ENCODE assay signal across 39 cellular contexts in the genomic region with DNA sequence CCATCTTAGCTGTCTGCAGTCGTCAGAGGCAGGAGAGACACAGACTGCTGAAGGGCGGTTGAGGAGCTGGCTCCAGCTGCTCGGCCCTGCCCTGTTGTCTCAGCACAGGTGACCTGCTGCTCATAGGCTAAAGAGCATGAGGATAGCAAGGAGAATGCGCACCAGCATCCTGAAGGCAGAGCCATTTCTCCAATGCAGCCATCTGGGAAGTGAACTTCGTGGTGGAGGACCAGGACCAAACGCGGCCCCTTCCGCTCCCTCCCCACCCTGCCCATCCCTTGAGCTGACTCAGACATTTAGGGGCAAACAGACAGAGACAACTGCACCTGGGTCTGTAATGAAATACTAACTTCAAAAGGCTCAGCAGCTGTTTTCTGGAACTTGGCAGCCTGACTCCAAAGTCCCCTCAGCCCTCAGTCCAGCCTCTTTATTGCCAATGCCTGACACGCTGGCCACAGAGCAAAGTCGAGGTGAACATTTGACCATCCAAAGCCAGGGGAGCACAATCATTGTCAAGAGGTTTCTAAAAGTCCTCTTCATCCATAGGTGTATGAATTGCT. TPM values are rescaled to one million over a fixed set of nuclear protein-coding genes. Genes with fewer than 3 reads are reported as not detected.
"Had no signal": no experiment of that assay in that cellular context is flagged by ENCODE, and none has a peak within 500 bp of the region (broad histone marks: within the 10 kb centered on the region; RNA-seq: fewer than 3 reads in every experiment).

No MANE protein-coding gene starts in this region.

- H3K9me3 ChIP-seq: adrenal gland, body of pancreas, breast epithelium, Peyer's patch had no signal

- H3K27ac Mint-ChIP-seq: activated CD8-positive, alpha-beta T cell treated with anti-CD3 and anti-CD28 coated beads for 36 hours; activated naive CD4-positive, alpha-beta T cell treated with anti-CD3 and anti-CD28 coated beads, Interleukin-2, amount 50 U/mL, for 72 hours; activated T-cell treated with anti-CD3 and anti-CD28 coated beads, Interleukin-2, amount 50 U/mL, for 72 hours; activated T-helper 17 cell treated with anti-CD3 and anti-CD28 coated beads, Interleukin-2, amount 50 U/mL, for 72 hours; IgD-negative memory B cell had no signal

- H3K4me3 ChIP-seq: adrenal gland, body of pancreas, breast epithelium, Peyer's patch had no signal

- ATAC-seq: activated CD8-positive, alpha-beta T cell treated with anti-CD3 and anti-CD28 coated beads for 36 hours; activated naive CD4-positive, alpha-beta T cell treated with anti-CD3 and anti-CD28 coated beads, Interleukin-2, amount 50 U/mL, for 72 hours; activated T-cell treated with anti-CD3 and anti-CD28 coated beads, Interleukin-2, amount 50 U/mL, for 72 hours; activated T-helper 17 cell treated with anti-CD3 and anti-CD28 coated beads, Interleukin-2, amount 50 U/mL, for 72 hours; body of pancreas; PC-3 had no signal

- H3K36me3 ChIP-seq: adrenal gland, breast epithelium, Peyer's patch, WERI-Rb-1 had no signal

- H3K27ac ChIP-seq: adrenal gland, body of pancreas, breast epithelium, Peyer's patch, WERI-Rb-1 had no signal

- H3K4me1 Mint-ChIP-seq: activated T-helper 17 cell treated with anti-CD3 and anti-CD28 coated beads, Interleukin-2, amount 50 U/mL, for 72 hours; IgD-negative memory B cell had no signal

- DNase-seq: activated CD4-positive, alpha-beta T cell treated with anti-CD3 and anti-CD28 coated beads for 1 hour; activated CD4-positive, alpha-beta T cell treated with anti-CD3 and anti-CD28 coated beads for 48 hours; activated CD4-positive, CD25-positive, alpha-beta regulatory T cell; activated CD8-positive, alpha-beta T cell treated with anti-CD3 and anti-CD28 coated beads for 36 hours; activated effector memory CD4-positive, alpha-beta T cell treated with anti-CD3 and anti-CD28 coated beads, Interleukin-2, amount 50 U/mL, for 16 hours; activated naive CD4-positive, alpha-beta T cell treated with Interleukin-2 at 50 U/mL for 16 hours; activated T-cell treated with anti-CD3 and anti-CD28 coated beads, Interleukin-2, amount 50 U/mL, for 1 hour; activated T-cell treated with anti-CD3 and anti-CD28 coated beads, Interleukin-2, amount 50 U/mL, for 72 hours; adrenal gland; body of pancreas; caudate nucleus; Karpas-422; KBM-7; NCI-H1105 treated with DMSO at 0.1 percent for 48 hours; NCI-H1436; NCI-H1694; NCI-H1930; NCI-H2081 treated with DMSO at 0.1 percent for 48 hours; NCI-H226; NCI-H446 treated with DMSO at 0.1 percent for 48 hours; NCI-H526; NCI-H748 treated with DMSO at 0.1 percent for 48 hours; NK-92 treated with Interleukin-12 subunit alpha and Interleukin-12 subunit beta, amount 100 ng/mL, for 24 hours; PC-3; Peyer's patch; RPMI8226; SIG-M5; SW 1271; T1000; WERI-Rb-1 had no signal

- H3K27me3 ChIP-seq: body of pancreas, breast epithelium, Peyer's patch had no signal

- H3K27me3 Mint-ChIP-seq: activated T-helper 17 cell treated with anti-CD3 and anti-CD28 coated beads, Interleukin-2, amount 50 U/mL, for 72 hours; IgD-negative memory B cell had no signal

- H3K4me1 ChIP-seq: adrenal gland, body of pancreas, breast epithelium, Peyer's patch had no signal

- H3K36me3 Mint-ChIP-seq: IgD-negative memory B cell had no signal

- H3K4me3 Mint-ChIP-seq: activated CD8-positive, alpha-beta T cell treated with anti-CD3 and anti-CD28 coated beads for 36 hours; activated T-cell treated with anti-CD3 and anti-CD28 coated beads, Interleukin-2, amount 50 U/mL, for 72 hours; activated T-helper 17 cell treated with anti-CD3 and anti-CD28 coated beads, Interleukin-2, amount 50 U/mL, for 72 hours; IgD-negative memory B cell had no signal

RNA-seq across cellular contexts. Expression of a gene that starts 22.3 kb away (rescaled TPM):
- total RNA-seq: activated CD8-positive, alpha-beta memory T cell treated with anti-CD3 and anti-CD28 coated beads for 36 hours; activated CD8-positive, alpha-beta T cell treated with anti-CD3 and anti-CD28 coated beads for 36 hours; activated naive CD4-positive, alpha-beta T cell treated with anti-CD3 and anti-CD28 coated beads, Interleukin-2, amount 50 U/mL, for 72 hours; activated T-cell treated with anti-CD3 and anti-CD28 coated beads, Interleukin-2, amount 50 U/mL, for 72 hours; activated T-helper 17 cell treated with anti-CD3 and anti-CD28 coated beads, Interleukin-2, amount 50 U/mL, for 72 hours; astrocyte; MCF 10A; PC-3; T-helper 1 cell treated with Interleukin-12 subunit alpha and Interleukin-12 subunit beta and Interleukin-4 antibody, amounts not matched to agents 30 ng/mL and 1 ng/mL, for 36 hours; T-helper 2 cell treated with Interferon-gamma antibody and Interleukin-4, amounts not matched to agents 100 ng/mL and 5 ng/mL, for 36 hours had no signal
- polyA plus RNA-seq: IgD-negative memory B cell had no signal
